Comparison of ENCODE assay signal across 1 cellular context in genomic region chr10:59884893-59885292, GRCh38.
TF ChIP-seq lines count a peak whose summit lies in the region.

No MANE protein-coding gene starts in this region.

TF ChIP-seq in HEK293, 187 proteins besides CTCF, POLR2A, EP300 and RAD21:
- TF ChIP-seq ZNF366 (tag by site-specific recombination; conservative IDR thresholded peaks at IDR 0.05) (peak; percentile 75), PRDM1 (tag by site-specific recombination; IDR thresholded peaks at IDR 0.05) (peak; percentile 92), ZNF600 (tag by site-specific recombination; IDR thresholded peaks at IDR 0.05) (peak; percentile 75; the same call in 1 of the 2 replicates)
